16 cellular contexts compared by ENCODE assay signal in genomic region chr10:86267286-86268195, GRCh38.
DNase-seq lines count a peak whose midpoint lies in the region; ATAC-seq, FAIRE-seq and TF ChIP-seq lines count a peak whose summit lies in the region.
"Had no signal": no experiment of that assay in that cellular context is flagged by ENCODE, and none has a peak within 500 bp of the region (broad histone marks: within the 10 kb centered on the region; RNA-seq: fewer than 3 reads in every experiment).

No MANE protein-coding gene starts in this region.

- TF ChIP-seq CTCF in HEK293 (tag by site-specific recombination; IDR thresholded peaks at IDR 0.05) (no peak), H1 (IDR thresholded peaks at IDR 0.05; ENCODE audit: control extremely low read depth in 1 of 3, insufficient read depth in 1 of 3, low read depth in 1 of 3, low read length in 3 of 3) (no peak), kidney (IDR thresholded peaks at IDR 0.05; ENCODE audit: borderline replicate concordance, extremely low read depth, insufficient read depth) (no peak)

- no peak overlapping the region for H3K4me2 ChIP-seq in H1 (ENCODE audit: insufficient read depth in 1 of 2, low read depth in 2 of 2, low read length in 2 of 2)

- no peak overlapping the region for H4K5ac ChIP-seq in H1 (ENCODE audit: insufficient read length, low read depth, low read length)

- intact Hi-C loops in posterior vena cava (cut with DNase I), result no loop called here
- intact Hi-C loops in kidney (cut with DNase I), result no loop called here

- H3K18ac ChIP-seq in H1 (ENCODE audit: extremely low read depth, low read length), result no peak overlapping the region

- WGBS in H1 (ENCODE audit: extremely low coverage in 1 of 2, insufficient coverage in 1 of 2, insufficient read length in 1 of 2, insufficient replicate concordance in 2 of 2, low coverage in 1 of 2, low lambda C conversion rate in 2 of 2, missing lambda C conversion rate in 1 of 2), 2 experiments, result 89% methylated on average over 12 of the region's 12 CpGs; no CpG with 5 or more reads in 1 of the 2 experiments

- no peaks in the 10 kb centered on the region; the same call in 1 of the 2 replicates for H3K79me1 ChIP-seq in H1 (ENCODE audit: low read depth, low read length)

- no peaks in the 10 kb centered on the region for H3K79me2 ChIP-seq in H1 (ENCODE audit: control insufficient read depth in 1 of 2, insufficient read depth in 2 of 2, low read length in 2 of 2)

- no peak overlapping the region for H2BK12ac ChIP-seq in H1 (ENCODE audit: low read depth, low read length)

- no peak for TF ChIP-seq RAD21 in H1 (IDR thresholded peaks at IDR 0.05 in 1 of 2, conservative IDR thresholded peaks at IDR 0.05 in 1 of 2; ENCODE audit: low read depth in 2 of 2, low read length in 2 of 2)

- H3K23ac ChIP-seq in H1 (ENCODE audit: insufficient read length), result no peak overlapping the region

- H2BK15ac ChIP-seq in H1 (ENCODE audit: low read length), result no peak overlapping the region

- H3K4me3 ChIP-seq in HEK293 (ENCODE audit: low read depth, low read length) (no peak overlapping the region), H1 (ENCODE audit: extremely low read depth in 1 of 4, insufficient read depth in 2 of 4, low read depth in 3 of 4, low read length in 4 of 4) (no peak overlapping the region), kidney (ENCODE audit: low read length in 2 of 2) (no peak overlapping the region)
- H3K4me3 ChIP-seq: ascending aorta, colonic mucosa, lung, right atrium auricular region, thoracic aorta had no signal

- H2AK5ac ChIP-seq in H1 (ENCODE audit: low read depth, low read length), result no peak overlapping the region

- no peak overlapping the region for H3K56ac ChIP-seq in H1 (replicated peaks; ENCODE audit: insufficient read length, low read depth, low read length)

- H3K36me3 ChIP-seq in HEK293 (ENCODE audit: control insufficient read depth in 2 of 2, insufficient read depth in 1 of 2, low read length in 2 of 2) (no peaks in the 10 kb centered on the region), H1 (ENCODE audit: control insufficient read depth in 2 of 4, insufficient read depth in 4 of 4, low read length in 3 of 4) (no peaks in the 10 kb centered on the region), kidney (ENCODE audit: control insufficient read depth in 1 of 2, insufficient read depth in 2 of 2, low read length in 2 of 2) (no peaks in the 10 kb centered on the region)
- H3K36me3 ChIP-seq: ascending aorta, BE2C, colonic mucosa, right atrium auricular region, thoracic aorta had no signal

- no peak for FAIRE-seq in H1 (lab: Jason Lieb, UNC)
- no peak for FAIRE-seq in kidney (lab: Jason Lieb, UNC)

- H3K9ac ChIP-seq in H1 (replicated peaks in 1 of 4; ENCODE audit: extremely low read depth in 1 of 4, low read depth in 3 of 4, low read length in 3 of 4) (no peak overlapping the region), kidney (ENCODE audit: low read length in 2 of 2) (no peak overlapping the region)

- TF ChIP-seq EP300 in H1 (IDR thresholded peaks at IDR 0.05; ENCODE audit: borderline replicate concordance in 1 of 2, low read depth in 2 of 2, low read length in 2 of 2), result no peak

- no peaks in the 10 kb centered on the region; the same call in 1 of the 2 replicates for H3K23me2 ChIP-seq in H1 (ENCODE audit: low read depth, low read length)

- no peaks in the 10 kb centered on the region for H4K20me1 ChIP-seq in H1 (replicated peaks in 1 of 2; ENCODE audit: control insufficient read depth in 1 of 2, insufficient read depth in 2 of 2, low read length in 2 of 2)

- POLR2A ChIA-PET in HEK293 (lab: Yijun Ruan, JAX), result no interaction called here
- POLR2A ChIA-PET in H1 (lab: Charles Lee; ENCODE audit: partially characterized antibody), result interaction anchor here (1.0 kb wide), 1 partner anchor 14 kb away, joined by 3 read pairs; no protein-coding TSS in a partner anchor

- no peaks in the 10 kb centered on the region for H3K9me3 ChIP-seq in HEK293 (ENCODE audit: control insufficient read depth, insufficient read depth, low read depth, low read length)
- peaks cover 0 to 4% of the 10 kb centered on the region in 2 experiments; a peak in 1 of 4 replicates for H3K9me3 ChIP-seq in H1 (ENCODE audit: insufficient read depth in 2 of 2, low read depth in 1 of 2, low read length in 1 of 2)
- H3K9me3 ChIP-seq in kidney (ENCODE audit: control insufficient read depth in 1 of 2, low read length in 2 of 2), result no peaks in the 10 kb centered on the region
- H3K9me3 ChIP-seq: BE2C, colonic mucosa, thoracic aorta had no signal

- ATAC-seq in GM19328 (IDR thresholded peaks at IDR 0.05; ENCODE audit: unreplicated experiment) (no peak), HG03139 (IDR thresholded peaks at IDR 0.05; ENCODE audit: unreplicated experiment) (no peak)

- no peak for TF ChIP-seq POLR2A in H1 (IDR thresholded peaks at IDR 0.05; ENCODE audit: control extremely low read depth in 1 of 2, low read depth in 2 of 2, low read length in 2 of 2)

- DNase-seq in Ammon's horn (ENCODE audit: low spot score), result peak; percentile 59
- DNase-seq in H1 (ENCODE audit: low read depth in 1 of 2, low spot score in 2 of 2), result peak in 1 of 2 experiments; percentile 45
- peak; percentile 58 for DNase-seq in posterior vena cava (ENCODE audit: low spot score)
- DNase-seq in kidney, result no peak
- DNase-seq in NCI-H1092 treated with DMSO at 0.1 percent for 48 hours (lab: John Stamatoyannopoulos, UW), result no peak
- DNase-seq: BE2C, colonic mucosa, DMS 273 treated with DMSO at 0.1 percent for 48 hours, NCI-H2171 had no signal

- H3K27ac ChIP-seq in HEK293 (ENCODE audit: extremely low read depth, low read depth, low read length), result no peak overlapping the region
- no peak overlapping the region for H3K27ac ChIP-seq in H1 (ENCODE audit: low read depth, low read length)
- H3K27ac ChIP-seq in kidney (ENCODE audit: low read depth in 2 of 2, low read length in 2 of 2), result no peak overlapping the region
- H3K27ac ChIP-seq: ascending aorta, colonic mucosa, right atrium auricular region, thoracic aorta had no signal

- peaks cover 0 to 10% (median 4%) of the 10 kb centered on the region in 4 experiments; a peak in 5 of 7 replicates for H3K27me3 ChIP-seq in H1 (replicated peaks in 1 of 4; ENCODE audit: control insufficient read depth in 3 of 4, extremely low read depth in 1 of 4, insufficient read depth in 3 of 4, low read length in 3 of 4)
- H3K27me3 ChIP-seq: ascending aorta, BE2C, colonic mucosa, right atrium auricular region had no signal

- H2AFZ ChIP-seq in H1 (ENCODE audit: low read length), result no peak overlapping the region

- no peak overlapping the region for H4K91ac ChIP-seq in H1 (replicated peaks; ENCODE audit: insufficient read length, low read length)

- H2BK5ac ChIP-seq in H1 (ENCODE audit: low read depth, low read length), result no peak overlapping the region

- no peak overlapping the region for H4K8ac ChIP-seq in H1 (ENCODE audit: extremely low read depth, insufficient read depth, low read length)

- H3K4me1 ChIP-seq in HEK293 (ENCODE audit: control insufficient read depth, insufficient read depth, low read length) (no peaks in the 10 kb centered on the region), H1 (replicated peaks in 1 of 4; ENCODE audit: control insufficient read depth in 3 of 4, insufficient read depth in 4 of 4, low read length in 3 of 4) (peaks cover 0 to 9% (median 2%) of the 10 kb centered on the region in 4 experiments; a peak in 6 of 7 replicates), kidney (ENCODE audit: control insufficient read depth in 1 of 2, insufficient read depth in 1 of 2, low read depth in 1 of 2, low read length in 2 of 2) (no peaks in the 10 kb centered on the region)
- H3K4me1 ChIP-seq: ascending aorta, colonic mucosa had no signal

- 0 out of 2 replicates have a peak overlapping the region, but pooled peaks have one; percentile 48 for H2BK20ac ChIP-seq in H1 (ENCODE audit: low read length)

- CTCF ChIA-PET in HEK293 (lab: Yijun Ruan, JAX) (no interaction called here), H1 (lab: Charles Lee; ENCODE audit: partially characterized antibody) (interaction anchor here (0.7 to 15.7 kb wide), 16 partner anchors 9 to 317 kb away, joined by 3 to 137 read pairs (median 3); no protein-coding TSS in a partner anchor)

- no peak overlapping the region for H2BK120ac ChIP-seq in H1 (replicated peaks; ENCODE audit: low read depth, low read length)

- no peak overlapping the region for H3K4ac ChIP-seq in H1 (replicated peaks; ENCODE audit: insufficient read length, low read depth, low read length)

- no peak overlapping the region for H3K14ac ChIP-seq in H1 (ENCODE audit: insufficient read length)

TF ChIP-seq in HEK293, 187 proteins besides CTCF, POLR2A, EP300 and RAD21 (continues in another document):
- TF ChIP-seq ZNF776 (tag by site-specific recombination; IDR thresholded peaks at IDR 0.05; ENCODE audit: borderline replicate concordance) (no peak), ZFHX2 (tag by site-specific recombination; conservative IDR thresholded peaks at IDR 0.05) (peak; percentile 58), ZNF19 (tag by site-specific recombination; IDR thresholded peaks at IDR 0.05; ENCODE audit: low read depth) (no peak)

TF ChIP-seq in H1, 55 proteins besides CTCF, POLR2A, EP300 and RAD21 (continues in another document):
- TF ChIP-seq SIRT6 (IDR thresholded peaks at IDR 0.05; ENCODE audit: low read length), result no peak
- TF ChIP-seq, protein P1, sequence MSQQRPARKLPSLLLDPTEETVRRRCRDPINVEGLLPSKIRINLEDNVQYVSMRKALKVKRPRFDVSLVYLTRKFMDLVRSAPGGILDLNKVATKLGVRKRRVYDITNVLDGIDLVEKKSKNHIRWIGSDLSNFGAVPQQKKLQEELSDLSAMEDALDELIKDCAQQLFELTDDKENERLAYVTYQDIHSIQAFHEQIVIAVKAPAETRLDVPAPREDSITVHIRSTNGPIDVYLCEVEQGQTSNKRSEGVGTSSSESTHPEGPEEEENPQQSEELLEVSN (IDR thresholded peaks at IDR 0.05), result no peak
- no peak for TF ChIP-seq KDM5A (IDR thresholded peaks at IDR 0.05; ENCODE audit: low read length)
- TF ChIP-seq ZNF274 (IDR thresholded peaks at IDR 0.05; ENCODE audit: borderline replicate concordance, extremely low read depth, low read length), result no peak
- TF ChIP-seq SIX5 (IDR thresholded peaks at IDR 0.05; ENCODE audit: low read depth, low read length), result no peak
- no peak for TF ChIP-seq KDM4A (IDR thresholded peaks at IDR 0.05; ENCODE audit: low read depth, low read length, severe bottlenecking)
- TF ChIP-seq RNF2 (IDR thresholded peaks at IDR 0.05; ENCODE audit: borderline replicate concordance, low read depth, low read length, missing control alignments, poor library complexity, severe bottlenecking), result no peak
- no peak for TF ChIP-seq SIN3A (conservative IDR thresholded peaks at IDR 0.05 in 1 of 2, IDR thresholded peaks at IDR 0.05 in 1 of 2; ENCODE audit: low read depth in 1 of 2, low read length in 2 of 2)
- TF ChIP-seq SP4 (IDR thresholded peaks at IDR 0.05; ENCODE audit: low read length), result no peak
- no peak for TF ChIP-seq NANOG (IDR thresholded peaks at IDR 0.05; ENCODE audit: insufficient read depth, low read depth, low read length, poor library complexity, severe bottlenecking)
- no peak for TF ChIP-seq SAP30 (IDR thresholded peaks at IDR 0.05; ENCODE audit: insufficient read depth, insufficient replicate concordance, low read length)
- TF ChIP-seq HDAC6 (IDR thresholded peaks at IDR 0.05; ENCODE audit: low read depth, low read length), result no peak
- TF ChIP-seq POLR2AphosphoS5 (IDR thresholded peaks at IDR 0.05; ENCODE audit: low read depth, low read length), result no peak

Comparison
In these comparisons a context has a peak if more than half of its experiments do, and no peak if none do; other contexts are left out.
1. DNase-seq: peak in Ammon's horn (single experiment) and posterior vena cava (single experiment); none in kidney (single experiment) and NCI-H1092 treated with DMSO at 0.1 percent for 48 hours (single experiment).